Comparison of ENCODE assay signal across 20 cellular contexts in genomic region chr17:6100146-6100545, GRCh38. TPM values are rescaled to one million over a fixed set of nuclear protein-coding genes. Genes with fewer than 3 reads are reported as not detected.
"Had no signal": no experiment of that assay in that cellular context is flagged by ENCODE, and none has a peak within 500 bp of the region (broad histone marks: within the 10 kb centered on the region; RNA-seq: fewer than 3 reads in every experiment).

No MANE protein-coding gene starts in this region.

- DNase-seq: effector memory CD8-positive, alpha-beta T cell; foreskin keratinocyte; immature natural killer cell; left cardiac atrium; left ventricle myocardium inferior; lower lobe of right lung; midbrain; stimulated activated CD4-positive, alpha-beta T cell treated with anti-CD3 and anti-CD28 coated beads, Interleukin-4, amount 100 ng/mL, for 24 hours; stimulated activated naive B cell treated with anti-CD40 and anti-IgM and Interleukin-4, amounts not matched to agents 10 μg/mL and 1 μg/mL and 100 μg/mL, for 72 hours; stomach; substantia nigra; transverse colon had no signal

- H3K27me3 ChIP-seq: foreskin keratinocyte, stomach, transverse colon had no signal

- H3K27ac ChIP-seq: foreskin keratinocyte, left ventricle myocardium inferior, lower lobe of right lung, parathyroid adenoma, stomach, thoracic aorta, transverse colon had no signal

- H3K4me3 ChIP-seq: left ventricle myocardium inferior, lower lobe of right lung, smooth muscle cell, stomach, thoracic aorta, transverse colon had no signal

- FAIRE-seq: colon, keratinocyte had no signal

- H3K4me2 ChIP-seq: smooth muscle cell had no signal

- H3K79me2 ChIP-seq: parathyroid adenoma had no signal

- H3K9me3 Mint-ChIP-seq: dendritic cell treated with granulocyte-macrophage colony-stimulating factor and Interleukin-4, amounts not matched to agents 40 ng/mL and 50 ng/mL, for 4 days; effector memory CD8-positive, alpha-beta T cell; memory B cell; natural killer cell treated with Interleukin-12 subunit alpha and Interleukin-12 subunit beta and Interleukin-15 and Interleukin-18, amount 100 ng/mL, for 72 hours; stimulated activated naive B cell treated with anti-CD40 and anti-IgM and Interleukin-4, amounts not matched to agents 10 μg/mL and 1 μg/mL and 100 μg/mL, for 72 hours had no signal

- H3K9ac ChIP-seq: parathyroid adenoma had no signal

- H3K36me3 Mint-ChIP-seq: immature natural killer cell; memory B cell; natural killer cell treated with Interleukin-12 subunit alpha and Interleukin-12 subunit beta and Interleukin-15 and Interleukin-18, amount 100 ng/mL, for 72 hours; stimulated activated naive B cell treated with anti-CD40 and anti-IgM and Interleukin-4, amounts not matched to agents 10 μg/mL and 1 μg/mL and 100 μg/mL, for 72 hours had no signal

- H2AFZ ChIP-seq: parathyroid adenoma had no signal

- ATAC-seq: effector memory CD8-positive, alpha-beta T cell; foreskin keratinocyte; left cardiac atrium; lower lobe of right lung; natural killer cell treated with Interleukin-12 subunit alpha and Interleukin-12 subunit beta and Interleukin-15 and Interleukin-18, amount 100 ng/mL, for 72 hours; stimulated activated naive B cell treated with anti-CD40 and anti-IgM and Interleukin-4, amounts not matched to agents 10 μg/mL and 1 μg/mL and 100 μg/mL, for 72 hours had no signal

- H3K9me3 ChIP-seq: left ventricle myocardium inferior, lower lobe of right lung, stomach, thoracic aorta, transverse colon had no signal

- H3K4me1 Mint-ChIP-seq: immature natural killer cell; memory B cell; stimulated activated naive B cell treated with anti-CD40 and anti-IgM and Interleukin-4, amounts not matched to agents 10 μg/mL and 1 μg/mL and 100 μg/mL, for 72 hours had no signal

- H3K27ac Mint-ChIP-seq: dendritic cell treated with granulocyte-macrophage colony-stimulating factor and Interleukin-4, amounts not matched to agents 40 ng/mL and 50 ng/mL, for 4 days; effector memory CD8-positive, alpha-beta T cell; immature natural killer cell; memory B cell; natural killer cell treated with Interleukin-12 subunit alpha and Interleukin-12 subunit beta and Interleukin-15 and Interleukin-18, amount 100 ng/mL, for 72 hours; stimulated activated naive B cell treated with anti-CD40 and anti-IgM and Interleukin-4, amounts not matched to agents 10 μg/mL and 1 μg/mL and 100 μg/mL, for 72 hours had no signal

- H3K36me3 ChIP-seq: left ventricle myocardium inferior, lower lobe of right lung, stomach, thoracic aorta, transverse colon had no signal

- H3K4me3 Mint-ChIP-seq: dendritic cell treated with granulocyte-macrophage colony-stimulating factor and Interleukin-4, amounts not matched to agents 40 ng/mL and 50 ng/mL, for 4 days; effector memory CD8-positive, alpha-beta T cell; immature natural killer cell; memory B cell; natural killer cell treated with Interleukin-12 subunit alpha and Interleukin-12 subunit beta and Interleukin-15 and Interleukin-18, amount 100 ng/mL, for 72 hours; stimulated activated naive B cell treated with anti-CD40 and anti-IgM and Interleukin-4, amounts not matched to agents 10 μg/mL and 1 μg/mL and 100 μg/mL, for 72 hours had no signal

- H3K4me1 ChIP-seq: foreskin keratinocyte, lower lobe of right lung, stomach had no signal

RNA-seq across cellular contexts. Expression of gene WSCD1, which starts 30.0 kb away (rescaled TPM):
- total RNA-seq: foreskin keratinocyte had no signal
- polyA plus RNA-seq: foreskin keratinocyte, keratinocyte had no signal
